In the genomic region with DNA sequence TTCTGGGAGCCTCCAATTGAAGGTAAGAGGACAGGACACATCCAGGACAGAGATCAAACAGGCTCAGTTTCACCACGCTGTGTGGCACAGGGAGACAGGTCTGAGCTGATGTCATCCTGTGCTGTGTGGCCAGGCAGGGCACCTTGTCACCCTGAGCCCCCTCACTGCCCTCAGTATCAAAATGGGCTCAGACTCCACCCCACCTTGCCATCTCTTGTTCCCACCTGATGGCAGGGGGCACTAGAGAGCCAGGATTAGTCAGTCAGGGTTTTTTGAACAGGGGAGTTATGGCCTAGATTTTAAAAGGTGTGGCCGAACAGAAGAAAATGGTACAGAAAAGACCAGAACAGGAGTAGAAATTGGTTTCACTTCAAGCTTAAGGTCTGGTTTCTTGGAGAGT, we compare ENCODE assay signal across 8 cellular contexts. TPM values are rescaled to one million over a fixed set of nuclear protein-coding genes. Genes with fewer than 3 reads are reported as not detected.
A peak's percentile ranks its signal among the peaks of the same experiment; 100 is the strongest.
DNase-seq lines count a peak whose midpoint lies in the region; ATAC-seq and TF ChIP-seq lines count a peak whose summit lies in the region.

No MANE protein-coding gene starts in this region.

- H3K27me3 Mint-ChIP-seq in naive B cell = no peaks in the 10 kb centered on the region

- H3K27me3 ChIP-seq in Panc1 (ENCODE audit: control insufficient read depth, insufficient read depth, low read length) (no peaks in the 10 kb centered on the region), adipocyte (replicated peaks; ENCODE audit: control insufficient read depth, insufficient read depth, low read length) (no peaks in the 10 kb centered on the region)

- ATAC-seq in Panc1 (no peak), naive B cell (ENCODE audit: low read depth in 2 of 2) (peak; percentile 13 to 22), HG03196 (IDR thresholded peaks at IDR 0.05; ENCODE audit: unreplicated experiment) (no peak), HG03565 (IDR thresholded peaks at IDR 0.05; ENCODE audit: unreplicated experiment) (no peak)

- peaks cover 40 to 69% (median 53%) of the 10 kb centered on the region in 3 donors for H3K4me1 Mint-ChIP-seq in naive B cell

- H3K36me3 Mint-ChIP-seq in naive B cell = peaks cover 6 to 15% of the 10 kb centered on the region in 2 donors

- no peaks in the 10 kb centered on the region for H3K36me3 ChIP-seq in Panc1 (ENCODE audit: control insufficient read depth, insufficient read depth, low read length)
- peaks cover 14% of the 10 kb centered on the region for H3K36me3 ChIP-seq in adipocyte (ENCODE audit: control insufficient read depth, insufficient read depth, low read length, severe bottlenecking)

- no peak overlapping the region for H3K4me3 ChIP-seq in Panc1 (ENCODE audit: low read depth in 2 of 2, low read length in 2 of 2)
- H3K4me3 ChIP-seq in adipocyte (ENCODE audit: low read length) = no peak overlapping the region

- TF ChIP-seq CTCF in GM10266 (IDR thresholded peaks at IDR 0.05; ENCODE audit: control insufficient read depth, insufficient read depth, low read depth, missing control alignments) (peak; percentile 63), Panc1 (IDR thresholded peaks at IDR 0.05) (peak; percentile 65)

- H3K9me3 ChIP-seq in Panc1 (ENCODE audit: control insufficient read depth, insufficient read depth, low read depth, low read length) (no peaks in the 10 kb centered on the region), adipocyte (ENCODE audit: control insufficient read depth, low read length) (no peaks in the 10 kb centered on the region)

- H3K4me3 Mint-ChIP-seq in naive B cell = peak overlapping the region in 7 of 8 donors; percentile 13 to 87 (median 77)

- POLR2A ChIA-PET in Panc1 (lab: Charles Lee) = no interaction called here

- CTCF ChIA-PET in Panc1 (lab: Charles Lee) = interaction anchor here (0.7 kb wide), 1 partner anchor 152 kb away, joined by 3 read pairs; no protein-coding TSS in a partner anchor

- intact Hi-C loops in Panc1 (cut with micrococcal nuclease; ENCODE audit: unreplicated experiment) = no loop called here

- in situ Hi-C loops in ACHN (cut with HindIII; ENCODE audit: low pct_ligation_motif_present, low pct_unique_long_range_greater_than_20kb, low sequenced_read_pairs) = loop anchor here (25.0 kb wide), 1 partner anchor 156 kb away; the partner anchor contains the start of gene CNP
- in situ Hi-C loops in Panc1 (cut with HindIII; ENCODE audit: low pct_unique_long_range_greater_than_20kb, low sequenced_read_pairs) = no loop called here

- H3K9me3 Mint-ChIP-seq in naive B cell = peaks cover 0 to 2% (median 0%) of the 10 kb centered on the region in 7 donors

- H3K27ac ChIP-seq in Panc1 (ENCODE audit: low read length) = no peak overlapping the region

- BruUV-seq in Panc1 (replicated peaks; lab: Mats Ljungman, UMichigan) = no TSS peak

- no peak overlapping the region for H3K9ac ChIP-seq in adipocyte (ENCODE audit: low read length)

- H3K4me1 ChIP-seq in Panc1 (ENCODE audit: control insufficient read depth, insufficient read depth, low read length) = peaks cover 7% of the 10 kb centered on the region; the same call in 1 of the 2 replicates
- H3K4me1 ChIP-seq in adipocyte (ENCODE audit: control insufficient read depth, insufficient read depth, low read length) = peaks cover 10% of the 10 kb centered on the region

- peak; percentile 56 for DNase-seq in ACHN
- DNase-seq in GM10266 (ENCODE audit: extremely low spot score) = peak; percentile 71
- DNase-seq in Panc1 (ENCODE audit: low read depth, low spot score) = no peak
- peak; percentile 37 for DNase-seq in adipocyte (ENCODE audit: low read depth)
- DNase-seq in naive B cell = peak; percentile 38
- DNase-seq in medulla oblongata (ENCODE audit: extremely low spot score) = no peak

- H3K27ac Mint-ChIP-seq in naive B cell = peak overlapping the region in 2 of 6 donors; percentile 38 to 60

RNA-seq across cellular contexts. Expression of gene KAT2A, which starts 2.6 kb away (rescaled TPM):
- total RNA-seq in Panc1 (2021; ENCODE audit: unreplicated experiment) = 67.0 TPM
- 60.6 TPM for polyA plus RNA-seq in Panc1 (2012; ENCODE audit: insufficient read length)
- 10 to 100 TPM in 4 of 6 donors, 1 to 10 TPM in 2; 5.0 to 13.5 (median 10.1) TPM for polyA plus RNA-seq in naive B cell (ENCODE audit: low read depth in 6 of 6)

RNA-seq across cellular contexts. Expression of gene HSPB9, which starts 4.1 kb away (rescaled TPM):
- total RNA-seq in Panc1 (2021; ENCODE audit: unreplicated experiment) = not detected
- polyA plus RNA-seq in Panc1 (2012; ENCODE audit: insufficient read length) = not detected
- under 1 TPM in 4 of 6 donors, not detected in 2; 0.17 to 0.37 (median 0.25) TPM for polyA plus RNA-seq in naive B cell (ENCODE audit: low read depth in 6 of 6)

RNA-seq across cellular contexts. Expression of gene DHX58, which starts 6.0 kb away (rescaled TPM):
- total RNA-seq in Panc1 (2021; ENCODE audit: unreplicated experiment) = 9.7 TPM
- 8.5 TPM for polyA plus RNA-seq in Panc1 (2012; ENCODE audit: insufficient read length)
- 10 to 100 TPM in 5 of 6 donors, 1 to 10 TPM in 1; 9.4 to 22.3 (median 13.4) TPM for polyA plus RNA-seq in naive B cell (ENCODE audit: low read depth in 6 of 6)

RNA-seq across cellular contexts. Expression of gene ZNF385C, which starts 20.3 kb away (rescaled TPM):
- total RNA-seq in Panc1 (2021; ENCODE audit: unreplicated experiment) = 0.21 TPM
- 0.35 TPM for polyA plus RNA-seq in Panc1 (2012; ENCODE audit: insufficient read length)
- under 1 TPM in 1 of 6 donors, not detected in 5; 0.21 TPM for polyA plus RNA-seq in naive B cell (ENCODE audit: low read depth in 6 of 6)

RNA-seq across cellular contexts. Expression of gene RAB5C, which starts 36.2 kb away (rescaled TPM):
- 141 TPM for total RNA-seq in Panc1 (2021; ENCODE audit: unreplicated experiment)
- polyA plus RNA-seq in Panc1 (2012; ENCODE audit: insufficient read length) = 195 TPM
- 100 to 1,000 TPM in 3 of 6 donors, 10 to 100 TPM in 3; 72.4 to 137 (median 94.4) TPM for polyA plus RNA-seq in naive B cell (ENCODE audit: low read depth in 6 of 6)

Comparison
In these comparisons a context has a peak if more than half of its experiments do, and no peak if none do; other contexts are left out.
1. DNase-seq: peak in ACHN (single experiment), GM10266 (single experiment), adipocyte (single experiment) and naive B cell (single experiment); none in Panc1 (single experiment) and medulla oblongata (single experiment).
2. ATAC-seq: peak in naive B cell (2 of 2); none in Panc1 (single experiment), HG03196 (single experiment) and HG03565 (single experiment).